ENCODE assay signal across 26 cellular contexts in the genomic region with DNA sequence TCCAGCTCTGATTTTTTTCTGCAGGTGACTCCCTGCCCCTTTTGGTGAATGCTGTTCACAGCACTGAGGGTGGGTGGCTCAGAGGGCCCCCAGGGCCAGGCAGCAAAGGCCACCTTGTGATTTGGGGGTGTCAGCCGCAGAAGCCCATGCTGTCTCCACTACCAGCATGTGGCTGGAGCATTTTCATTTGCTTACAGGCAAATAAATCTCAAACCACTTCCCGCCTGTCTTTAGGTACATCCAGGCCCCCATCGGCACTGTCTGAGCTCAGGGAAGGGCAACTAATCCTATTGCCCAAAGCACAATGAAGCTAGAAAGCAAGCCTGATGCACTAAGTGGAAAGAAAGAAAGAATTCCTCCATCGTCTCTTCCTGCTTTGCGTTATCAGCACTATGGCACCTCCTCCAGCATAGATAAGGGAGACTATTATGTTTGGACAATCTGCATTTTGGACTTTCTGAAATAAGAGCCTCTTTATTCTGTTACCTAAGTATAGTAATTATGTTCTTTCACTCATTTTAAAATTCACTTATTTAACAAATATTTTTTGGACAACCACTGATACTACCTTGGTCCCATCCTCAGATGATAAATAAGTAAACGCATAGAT.
DNase-seq lines count a peak whose midpoint lies in the region; ATAC-seq and TF ChIP-seq lines count a peak whose summit lies in the region.
"Had no signal": no experiment of that assay in that cellular context is flagged by ENCODE, and none has a peak within 500 bp of the region (broad histone marks: within the 10 kb centered on the region; RNA-seq: fewer than 3 reads in every experiment).

No MANE protein-coding gene starts in this region.

- peaks cover 22% of the 10 kb centered on the region for H3K4me1 Mint-ChIP-seq in T-helper 17 cell
- H3K4me1 Mint-ChIP-seq in activated naive CD8-positive, alpha-beta T cell treated with anti-CD3 and anti-CD28 coated beads for 36 hours: peaks cover 32% of the 10 kb centered on the region
- no peaks in the 10 kb centered on the region for H3K4me1 Mint-ChIP-seq in mesothelial cell of epicardium
- H3K4me1 Mint-ChIP-seq: GM23338 had no signal

- H3K27me3 Mint-ChIP-seq in T-helper 17 cell (no peaks in the 10 kb centered on the region), mesothelial cell of epicardium (ENCODE audit: low read depth) (peaks cover 52% of the 10 kb centered on the region)
- H3K27me3 Mint-ChIP-seq in activated naive CD8-positive, alpha-beta T cell treated with anti-CD3 and anti-CD28 coated beads for 36 hours: no peaks in the 10 kb centered on the region
- H3K27me3 Mint-ChIP-seq: CD4-positive, alpha-beta T cell had no signal

- intact Hi-C loops in left ventricle myocardium inferior (cut with micrococcal nuclease): no loop called here

- H3K27me3 ChIP-seq in right atrium auricular region: no peaks in the 10 kb centered on the region
- no peaks in the 10 kb centered on the region for H3K27me3 ChIP-seq in left ventricle myocardium inferior (ENCODE audit: low read depth)
- H3K27me3 ChIP-seq in mesendoderm (ENCODE audit: insufficient read depth, low read length, poor library complexity): no peaks in the 10 kb centered on the region
- H3K27me3 ChIP-seq: BLaER1, SJCRH30 had no signal

- no peak overlapping the region for H3K4me3 Mint-ChIP-seq in T-helper 17 cell
- H3K4me3 Mint-ChIP-seq in activated naive CD8-positive, alpha-beta T cell treated with anti-CD3 and anti-CD28 coated beads for 36 hours: no peak overlapping the region
- no peak overlapping the region for H3K4me3 Mint-ChIP-seq in mesothelial cell of epicardium
- H3K4me3 Mint-ChIP-seq: CD4-positive, alpha-beta T cell; GM23338; HFFc6 had no signal

- no peak overlapping the region for H2BK15ac ChIP-seq in mesendoderm (replicated peaks; ENCODE audit: low read depth)

- ATAC-seq in T-helper 17 cell: no peak
- ATAC-seq: GM23338, PC-3, SK-N-SH treated with all-trans-retinoic acid at 6 μM for 48 hours had no signal

- no peak overlapping the region for H3K18ac ChIP-seq in mesendoderm (ENCODE audit: low read length)

- no peaks in the 10 kb centered on the region for H3K79me2 ChIP-seq in mesendoderm (ENCODE audit: control insufficient read depth, insufficient read depth, low read length)

- no peak overlapping the region for H3K9ac ChIP-seq in mesendoderm (ENCODE audit: low read length)
- H3K9ac ChIP-seq: BLaER1 had no signal

- H3K36me3 ChIP-seq in right atrium auricular region (no peaks in the 10 kb centered on the region), left ventricle myocardium inferior (no peaks in the 10 kb centered on the region), mesendoderm (ENCODE audit: control insufficient read depth, insufficient read depth, low read length) (no peaks in the 10 kb centered on the region)
- H3K36me3 ChIP-seq: BLaER1, HAP-1, SJCRH30 had no signal

- H3K79me1 ChIP-seq in mesendoderm (ENCODE audit: low read length): no peaks in the 10 kb centered on the region

- DNase-seq in right atrium auricular region (ENCODE audit: low spot score): peak; percentile 36
- DNase-seq in left ventricle myocardium inferior: no peak
- no peak for DNase-seq in T-helper 17 cell
- DNase-seq in mesendoderm: peak; percentile 10
- DNase-seq in activated naive CD8-positive, alpha-beta T cell treated with anti-CD3 and anti-CD28 coated beads for 36 hours: no peak
- DNase-seq in activated effector memory CD4-positive, alpha-beta T cell treated with Interleukin-2 at 50 U/mL for 16 hours: no peak
- DNase-seq in mesothelial cell of epicardium (ENCODE audit: low spot score in 2 of 2, unreplicated experiment in 2 of 2): no peak
- DNase-seq: CD4-positive, alpha-beta T cell; COR-L47; HFFc6; KG1; NCI-H1092; NCI-H1417 treated with DMSO at 0.1 percent for 48 hours; NCI-H1694 treated with DMSO at 0.1 percent for 48 hours; NCI-H2081 treated with DMSO at 0.1 percent for 48 hours; NCI-H2171 treated with DMSO at 0.1 percent for 48 hours; NCI-H345; NCI-H510A treated with DMSO at 0.1 percent for 48 hours; NCI-H748 treated with DMSO at 0.1 percent for 48 hours; NK-92 treated with Interleukin-12 subunit alpha and Interleukin-12 subunit beta, amount 100 ng/mL, for 24 hours; PC-3; SJCRH30 had no signal

- no peak overlapping the region for H4K8ac ChIP-seq in mesendoderm (ENCODE audit: low read depth, low read length)

- TF ChIP-seq CTCF in right atrium auricular region (IDR thresholded peaks at IDR 0.05) (no peak), left ventricle myocardium inferior (IDR thresholded peaks at IDR 0.05; ENCODE audit: borderline replicate concordance) (no peak), mesothelial cell of epicardium (IDR thresholded peaks at IDR 0.05; ENCODE audit: unreplicated experiment) (no peak)

- H4K5ac ChIP-seq in mesendoderm (ENCODE audit: low read length): no peak overlapping the region

- H3K56ac ChIP-seq in mesendoderm (ENCODE audit: low read length): no peak overlapping the region

- no peak overlapping the region for H3K23ac ChIP-seq in mesendoderm (ENCODE audit: low read length)

- no peak overlapping the region for H3K4me3 ChIP-seq in right atrium auricular region
- H3K4me3 ChIP-seq in left ventricle myocardium inferior: no peak overlapping the region
- H3K4me3 ChIP-seq in mesendoderm (ENCODE audit: low read length): no peak overlapping the region
- H3K4me3 ChIP-seq: BLaER1, GM23338, HAP-1, SJCRH30 had no signal

- H3K36me3 Mint-ChIP-seq in T-helper 17 cell (ENCODE audit: low read depth): no peaks in the 10 kb centered on the region
- peaks cover 1% of the 10 kb centered on the region for H3K36me3 Mint-ChIP-seq in activated naive CD8-positive, alpha-beta T cell treated with anti-CD3 and anti-CD28 coated beads for 36 hours
- H3K36me3 Mint-ChIP-seq in mesothelial cell of epicardium: no peaks in the 10 kb centered on the region

- no CpG with 5 or more reads among the region's 6 CpGs for WGBS in mesendoderm (ENCODE audit: extremely low coverage, insufficient coverage, low lambda C conversion rate)

- no peak overlapping the region for H2BK5ac ChIP-seq in mesendoderm (ENCODE audit: low read length)

- H3K27ac ChIP-seq in right atrium auricular region: no peak overlapping the region
- no peak overlapping the region for H3K27ac ChIP-seq in left ventricle myocardium inferior (replicated peaks)
- no peak overlapping the region for H3K27ac ChIP-seq in mesendoderm (ENCODE audit: low read depth, low read length)
- H3K27ac ChIP-seq: BLaER1, SJCRH30 had no signal

- no peak overlapping the region for H3K4ac ChIP-seq in mesendoderm (ENCODE audit: low read depth, low read length)

- H3K27ac Mint-ChIP-seq in T-helper 17 cell (peak overlapping the region; percentile 69), mesothelial cell of epicardium (no peak overlapping the region)
- no peak overlapping the region for H3K27ac Mint-ChIP-seq in activated naive CD8-positive, alpha-beta T cell treated with anti-CD3 and anti-CD28 coated beads for 36 hours
- H3K27ac Mint-ChIP-seq: CD4-positive, alpha-beta T cell; GM23338; HFFc6 had no signal

- H3K4me2 ChIP-seq in mesendoderm (ENCODE audit: low read length): no peak overlapping the region
- H3K4me2 ChIP-seq: BLaER1, GM23338 had no signal

- H3K4me1 ChIP-seq in right atrium auricular region: no peaks in the 10 kb centered on the region
- H3K4me1 ChIP-seq in left ventricle myocardium inferior: no peaks in the 10 kb centered on the region
- no peaks in the 10 kb centered on the region for H3K4me1 ChIP-seq in mesendoderm (ENCODE audit: control insufficient read depth, low read depth, low read length)
- H3K4me1 ChIP-seq: HAP-1, SJCRH30 had no signal

- H2AK5ac ChIP-seq in mesendoderm (ENCODE audit: low read length): no peak overlapping the region

- H3K9me3 Mint-ChIP-seq in activated naive CD8-positive, alpha-beta T cell treated with anti-CD3 and anti-CD28 coated beads for 36 hours: peaks cover under 1% of the 10 kb centered on the region
- H3K9me3 Mint-ChIP-seq in mesothelial cell of epicardium: peaks cover 14% of the 10 kb centered on the region
- H3K9me3 Mint-ChIP-seq: CD4-positive, alpha-beta T cell; GM23338; HFFc6 had no signal

- H2BK120ac ChIP-seq in mesendoderm (ENCODE audit: low read depth, low read length): no peak overlapping the region

- no peaks in the 10 kb centered on the region for H3K9me3 ChIP-seq in right atrium auricular region
- peaks cover under 1% of the 10 kb centered on the region for H3K9me3 ChIP-seq in left ventricle myocardium inferior (replicated peaks)
- H3K9me3 ChIP-seq in T-helper 17 cell (ENCODE audit: control insufficient read depth, low read length, poor library complexity, severe bottlenecking): no peaks in the 10 kb centered on the region
- H3K9me3 ChIP-seq: BLaER1, HAP-1, SJCRH30 had no signal

Comparison
In these comparisons a context has a peak if more than half of its experiments do, and no peak if none do; other contexts are left out.
1. DNase-seq: peak in right atrium auricular region (single experiment) and mesendoderm (single experiment); none in left ventricle myocardium inferior (single experiment), T-helper 17 cell (0 of 3), activated naive CD8-positive, alpha-beta T cell treated with anti-CD3 and anti-CD28 coated beads for 36 hours (single experiment), activated effector memory CD4-positive, alpha-beta T cell treated with Interleukin-2 at 50 U/mL for 16 hours (single experiment) and mesothelial cell of epicardium (0 of 2).